ENCODE assay signal across 33 cellular contexts in genomic region chr6:119568580-119568979, GRCh38.
"Had no signal": no experiment of that assay in that cellular context is flagged by ENCODE, and none has a peak within 500 bp of the region (broad histone marks: within the 10 kb centered on the region; RNA-seq: fewer than 3 reads in every experiment).

No MANE protein-coding gene starts in this region.

- H3K36me3 ChIP-seq: ascending aorta, cardiac muscle cell had no signal

- FAIRE-seq: bronchial epithelial cell, TTC549 had no signal

- H3K4me1 ChIP-seq: ascending aorta had no signal

- ATAC-seq: activated CD8-positive, alpha-beta T cell treated with anti-CD3 and anti-CD28 coated beads for 36 hours; activated naive CD4-positive, alpha-beta T cell treated with anti-CD3 and anti-CD28 coated beads, Interleukin-2, amount 50 U/mL, for 72 hours; activated naive CD8-positive, alpha-beta T cell treated with anti-CD3 and anti-CD28 coated beads, Interleukin-2, amount 50 U/mL, for 24 hours; activated T-cell treated with anti-CD3 and anti-CD28 coated beads, Interleukin-2, amount 50 U/mL, for 4 hours; activated T-cell treated with anti-CD3 and anti-CD28 coated beads, Interleukin-2, amount 50 U/mL, for 72 hours; activated T-helper 17 cell treated with anti-CD3 and anti-CD28 coated beads, Interleukin-2, amount 50 U/mL, for 72 hours had no signal

- DNase-seq: activated B cell treated with CpG ODN at 0.5 μM for 24 hours; activated CD4-positive, alpha-beta memory T cell treated with anti-CD3 and anti-CD28 coated beads for 36 hours; activated CD4-positive, alpha-beta T cell treated with anti-CD3 and anti-CD28 coated beads for 4 hours; activated CD4-positive, alpha-beta T cell treated with anti-CD3 and anti-CD28 coated beads, Interleukin-2, amount 10 ng/mL, durations not matched to agents 24 days and 14 days; activated CD4-positive, alpha-beta T cell treated with anti-CD3 and anti-CD28 coated beads, Interleukin-2, amount 50 U/mL, for 1 hour; activated CD4-positive, alpha-beta T cell treated with anti-CD3 and anti-CD28 coated beads, Interleukin-2, amount 50 U/mL, for 4 hours; activated CD4-positive, CD25-positive, alpha-beta regulatory T cell treated with anti-CD3 and anti-CD28 coated beads, Interleukin-2, amount 50 U/mL, for 72 hours; activated CD8-positive, alpha-beta memory T cell treated with anti-CD3 and anti-CD28 coated beads, Interleukin-2, amount 50 U/mL, for 4 hours; activated CD8-positive, alpha-beta T cell treated with anti-CD3 and anti-CD28 coated beads for 36 hours; activated effector memory CD4-positive, alpha-beta T cell treated with anti-CD3 and anti-CD28 coated beads, Interleukin-2, amount 50 U/mL, for 16 hours; activated gamma-delta T cell treated with Interleukin-2 at 50 U/mL for 16 hours; activated naive CD4-positive, alpha-beta T cell; activated naive CD4-positive, alpha-beta T cell treated with anti-CD3 and anti-CD28 coated beads for 36 hours; activated naive CD4-positive, alpha-beta T cell treated with anti-CD3 and anti-CD28 coated beads, Interleukin-2, amount 50 U/mL, for 16 hours; activated naive CD8-positive, alpha-beta T cell treated with anti-CD3 and anti-CD28 coated beads, Interleukin-2, amount 10 ng/mL, durations not matched to agents 7 days and 5 days; activated naive CD8-positive, alpha-beta T cell treated with anti-CD3 and anti-CD28 coated beads, Interleukin-2, amount 50 U/mL, for 24 hours; activated T-cell treated with anti-CD3 and anti-CD28 coated beads for 4 hours; activated T-cell treated with anti-CD3 and anti-CD28 coated beads, Interleukin-2, amount 50 U/mL, for 1 hour; activated T-cell treated with anti-CD3 and anti-CD28 coated beads, Interleukin-2, amount 50 U/mL, for 4 hours; activated T-cell treated with anti-CD3 and anti-CD28 coated beads, Interleukin-2, amount 50 U/mL, for 72 hours; amygdala; anterior cingulate cortex; caudate nucleus; T-helper 1 cell; T-helper 2 cell; T-helper 9 cell had no signal

- H3K4me3 ChIP-seq: ascending aorta, cardiac muscle cell had no signal

- H3K9me3 ChIP-seq: ascending aorta had no signal

- H3K27ac ChIP-seq: ascending aorta, cardiac muscle cell, VCaP had no signal

- H3K27me3 ChIP-seq: ascending aorta, cardiac muscle cell had no signal
